Comparison of ENCODE assay signal across 12 cellular contexts in genomic region chr2:217822296-217823252, GRCh38.
DNase-seq lines count a peak whose midpoint lies in the region; ATAC-seq and TF ChIP-seq lines count a peak whose summit lies in the region.
"Had no signal": no experiment of that assay in that cellular context is flagged by ENCODE, and none has a peak within 500 bp of the region (broad histone marks: within the 10 kb centered on the region; RNA-seq: fewer than 3 reads in every experiment).

No MANE protein-coding gene starts in this region.

- H3K27me3 ChIP-seq in thoracic aorta (replicated peaks; ENCODE audit: insufficient read depth): no peaks in the 10 kb centered on the region

- TF ChIP-seq CTCF in MCF 10A (IDR thresholded peaks at IDR 0.05; ENCODE audit: unreplicated experiment): no peak
- no peak for TF ChIP-seq CTCF in thoracic aorta (IDR thresholded peaks at IDR 0.05)

- peak; percentile 23 for ATAC-seq in thoracic aorta (ENCODE audit: insufficient number of reproducible peaks, low FRiP score, low read depth)

- DNase-seq in HK-2 (ENCODE audit: unreplicated experiment): peak; percentile 18
- peak; percentile 17 for DNase-seq in MCF 10A (ENCODE audit: unreplicated experiment)
- DNase-seq in kidney glomerular epithelial cell (lab: John Stamatoyannopoulos, UW): peak; percentile 76
- peak; percentile 68 for DNase-seq in thoracic aorta (ENCODE audit: low spot score)
- no peak for DNase-seq in HCEC 1CT
- DNase-seq in NCI-H1417 (lab: John Stamatoyannopoulos, UW): no peak
- DNase-seq in NCI-H748 (lab: John Stamatoyannopoulos, UW; ENCODE audit: unreplicated experiment): no peak
- DNase-seq in activated T-cell treated with anti-CD3 and anti-CD28 coated beads, Interleukin-2, amount 50 U/mL, for 24 hours: no peak
- DNase-seq: activated CD4-positive, alpha-beta memory T cell treated with anti-CD3 and anti-CD28 coated beads for 36 hours; erythroblast; NCI-H526 treated with DMSO at 0.1 percent for 48 hours had no signal

- POLR2A ChIA-PET in MCF 10A (lab: Yijun Ruan, JAX): no interaction called here

- peak overlapping the region; percentile 63 to 73 for H3K27ac ChIP-seq in thoracic aorta

- H3K4me1 Mint-ChIP-seq in MCF 10A (ENCODE audit: insufficient read depth, unreplicated experiment): peaks cover 26% of the 10 kb centered on the region
- H3K4me1 Mint-ChIP-seq in activated T-cell treated with anti-CD3 and anti-CD28 coated beads, Interleukin-2, amount 50 U/mL, for 24 hours (ENCODE audit: low read depth): no peaks in the 10 kb centered on the region

- no TSS peak for BruUV-seq in MCF 10A (replicated peaks; lab: Mats Ljungman, UMichigan)

- CTCF ChIA-PET in MCF 10A (lab: Yijun Ruan, JAX): interaction anchor here (0.7 to 1.4 kb wide), 2 partner anchors 64 to 110 kb away, joined by 3 read pairs; no protein-coding TSS in a partner anchor

- no peaks in the 10 kb centered on the region for H3K36me3 Mint-ChIP-seq in MCF 10A (ENCODE audit: insufficient read depth, unreplicated experiment)
- no peaks in the 10 kb centered on the region for H3K36me3 Mint-ChIP-seq in activated T-cell treated with anti-CD3 and anti-CD28 coated beads, Interleukin-2, amount 50 U/mL, for 24 hours (ENCODE audit: low read depth)
- H3K36me3 Mint-ChIP-seq: activated CD4-positive, alpha-beta memory T cell treated with anti-CD3 and anti-CD28 coated beads for 36 hours; activated naive CD8-positive, alpha-beta T cell had no signal

- H3K36me3 ChIP-seq in thoracic aorta: peaks cover 78% of the 10 kb centered on the region

- H3K9me3 Mint-ChIP-seq in MCF 10A (ENCODE audit: unreplicated experiment): no peaks in the 10 kb centered on the region
- H3K9me3 Mint-ChIP-seq in activated T-cell treated with anti-CD3 and anti-CD28 coated beads, Interleukin-2, amount 50 U/mL, for 24 hours: no peaks in the 10 kb centered on the region
- H3K9me3 Mint-ChIP-seq: activated CD4-positive, alpha-beta memory T cell treated with anti-CD3 and anti-CD28 coated beads for 36 hours had no signal

- H3K9me3 ChIP-seq in thoracic aorta: no peaks in the 10 kb centered on the region

- H3K27me3 Mint-ChIP-seq in MCF 10A (ENCODE audit: insufficient read depth, unreplicated experiment): no peaks in the 10 kb centered on the region
- H3K27me3 Mint-ChIP-seq in activated T-cell treated with anti-CD3 and anti-CD28 coated beads, Interleukin-2, amount 50 U/mL, for 24 hours: no peaks in the 10 kb centered on the region
- H3K27me3 Mint-ChIP-seq: activated naive CD8-positive, alpha-beta T cell had no signal

- H3K4me1 ChIP-seq in thoracic aorta (ENCODE audit: control insufficient read depth in 1 of 2, low read depth in 2 of 2): peaks cover 28 to 98% of the 10 kb centered on the region in 2 donors

- no peak overlapping the region for H3K27ac Mint-ChIP-seq in MCF 10A (ENCODE audit: low read depth, unreplicated experiment)
- H3K27ac Mint-ChIP-seq in activated T-cell treated with anti-CD3 and anti-CD28 coated beads, Interleukin-2, amount 50 U/mL, for 24 hours: no peak overlapping the region
- H3K27ac Mint-ChIP-seq: activated CD4-positive, alpha-beta memory T cell treated with anti-CD3 and anti-CD28 coated beads for 36 hours; activated naive CD8-positive, alpha-beta T cell had no signal

- intact Hi-C loops in MCF 10A (cut with micrococcal nuclease): no loop called here

- H3K4me3 Mint-ChIP-seq in MCF 10A (ENCODE audit: unreplicated experiment): no peak overlapping the region
- no peak overlapping the region for H3K4me3 Mint-ChIP-seq in activated T-cell treated with anti-CD3 and anti-CD28 coated beads, Interleukin-2, amount 50 U/mL, for 24 hours
- H3K4me3 Mint-ChIP-seq: activated CD4-positive, alpha-beta memory T cell treated with anti-CD3 and anti-CD28 coated beads for 36 hours; activated naive CD8-positive, alpha-beta T cell had no signal

- H3K4me3 ChIP-seq in thoracic aorta: no peak overlapping the region

Comparison
In these comparisons a context has a peak if more than half of its experiments do, and no peak if none do; other contexts are left out.
1. DNase-seq: peak in HK-2 (single experiment), MCF 10A (single experiment), kidney glomerular epithelial cell (single experiment) and thoracic aorta (single experiment); none in HCEC 1CT (single experiment), NCI-H1417 (0 of 3), NCI-H748 (single experiment) and activated T-cell treated with anti-CD3 and anti-CD28 coated beads, Interleukin-2, amount 50 U/mL, for 24 hours (single experiment).